In the genomic region with DNA sequence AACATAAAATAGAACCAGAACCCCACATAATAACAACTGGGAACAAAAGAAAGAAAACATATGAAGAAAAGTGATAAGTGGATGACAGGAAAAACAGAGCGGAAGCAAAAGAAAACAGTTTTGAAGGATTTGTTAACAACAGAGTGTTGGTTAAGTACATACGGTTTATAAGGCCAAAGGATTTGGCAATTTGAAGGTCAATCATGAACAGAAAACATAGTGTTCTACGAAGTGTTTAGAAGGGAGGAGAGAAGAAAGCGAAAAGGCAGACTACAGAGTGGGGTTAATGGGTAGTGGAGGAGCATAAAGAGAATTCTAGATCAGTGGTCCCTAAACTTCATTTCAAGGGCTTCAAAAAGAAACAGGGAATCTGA, we compare ENCODE assay signal across 21 cellular contexts. TPM values are rescaled to one million over a fixed set of nuclear protein-coding genes. Genes with fewer than 3 reads are reported as not detected.
DNase-seq lines count a peak whose midpoint lies in the region; ATAC-seq and TF ChIP-seq lines count a peak whose summit lies in the region.
"Had no signal": no experiment of that assay in that cellular context is flagged by ENCODE, and none has a peak within 500 bp of the region (broad histone marks: within the 10 kb centered on the region; RNA-seq: fewer than 3 reads in every experiment).

No MANE protein-coding gene starts in this region.

- no peak overlapping the region for H3K4me3 Mint-ChIP-seq in HFFc6
- H3K4me3 Mint-ChIP-seq in activated T-helper 17 cell treated with anti-CD3 and anti-CD28 coated beads, Interleukin-2, amount 50 U/mL, for 72 hours, result no peak overlapping the region
- peak overlapping the region in 2 of 10 donors; percentile 6 to 30 for H3K4me3 Mint-ChIP-seq in naive thymus-derived CD4-positive, alpha-beta T cell
- no peak overlapping the region for H3K4me3 Mint-ChIP-seq in stimulated activated effector memory CD8-positive, alpha-beta T cell treated with anti-CD3 and anti-CD28 coated beads, Interleukin-12 subunit alpha, Interleukin-12 subunit beta, amount 100 ng/mL, for 72 hours

- ATAC-seq in activated T-helper 17 cell treated with anti-CD3 and anti-CD28 coated beads, Interleukin-2, amount 50 U/mL, for 72 hours (replicated peaks), result no peak
- ATAC-seq in naive thymus-derived CD4-positive, alpha-beta T cell, result no peak
- ATAC-seq in stimulated activated effector memory CD8-positive, alpha-beta T cell treated with anti-CD3 and anti-CD28 coated beads, Interleukin-12 subunit alpha, Interleukin-12 subunit beta, amount 100 ng/mL, for 72 hours, result no peak
- no peak for ATAC-seq in HG03280 (IDR thresholded peaks at IDR 0.05; ENCODE audit: unreplicated experiment)
- ATAC-seq: K562 had no signal

- TF ChIP-seq CTCF in HFFc6 (IDR thresholded peaks at IDR 0.05), result no peak

- peaks cover 0 to 14% (median 0%) of the 10 kb centered on the region in 3 experiments for H3K36me3 ChIP-seq in naive thymus-derived CD4-positive, alpha-beta T cell (ENCODE audit: control insufficient read depth in 2 of 3, insufficient read depth in 3 of 3, low read length in 3 of 3)

- H3K27ac Mint-ChIP-seq in HFFc6, result peak overlapping the region; percentile 48; the same call in 1 of the 2 replicates
- H3K27ac Mint-ChIP-seq in activated T-helper 17 cell treated with anti-CD3 and anti-CD28 coated beads, Interleukin-2, amount 50 U/mL, for 72 hours, result peak overlapping the region; percentile 20
- peak overlapping the region in 5 of 9 donors; percentile 0 to 67 (median 52) for H3K27ac Mint-ChIP-seq in naive thymus-derived CD4-positive, alpha-beta T cell
- H3K27ac Mint-ChIP-seq in stimulated activated effector memory CD8-positive, alpha-beta T cell treated with anti-CD3 and anti-CD28 coated beads, Interleukin-12 subunit alpha, Interleukin-12 subunit beta, amount 100 ng/mL, for 72 hours, result peak overlapping the region; percentile 8

- DNase-seq in HFFc6 (no peak), inferior parietal cortex (ENCODE audit: extremely low spot score) (no peak), cerebellum (ENCODE audit: low spot score) (no peak), NCI-H446 (lab: John Stamatoyannopoulos, UW) (no peak)
- DNase-seq in naive thymus-derived CD4-positive, alpha-beta T cell, result no peak
- no peak for DNase-seq in stimulated activated effector memory CD8-positive, alpha-beta T cell treated with anti-CD3 and anti-CD28 coated beads, Interleukin-12 subunit alpha, Interleukin-12 subunit beta, amount 100 ng/mL, for 72 hours (ENCODE audit: low spot score in 2 of 2)
- DNase-seq: ACHN; AML-193; DND-41; H7; NCI-H1105; NCI-H2081 treated with DMSO at 0.1 percent for 48 hours; NCI-H510A; NCI-H748 treated with DMSO at 0.1 percent for 48 hours; NK-92 treated with Interleukin-12 subunit alpha and Interleukin-12 subunit beta, amount 100 ng/mL, for 24 hours; Peyer's patch had no signal

- intact Hi-C loops in naive thymus-derived CD4-positive, alpha-beta T cell (cut with micrococcal nuclease), result no loop called here

- POLR2A ChIA-PET in naive thymus-derived CD4-positive, alpha-beta T cell (lab: Charles Lee), result no interaction called here

- H3K4me3 ChIP-seq in naive thymus-derived CD4-positive, alpha-beta T cell (ENCODE audit: low read length), result no peak overlapping the region
- H3K4me3 ChIP-seq: K562, Peyer's patch, SJSA1 had no signal

- no peaks in the 10 kb centered on the region for H3K4me1 ChIP-seq in naive thymus-derived CD4-positive, alpha-beta T cell (ENCODE audit: control insufficient read depth in 2 of 2, insufficient read depth in 2 of 2, low read length in 2 of 2)

- CTCF ChIA-PET in naive thymus-derived CD4-positive, alpha-beta T cell (lab: Charles Lee), result interaction anchor here (0.7 kb wide), 1 partner anchor 40 kb away, joined by 4 read pairs; no protein-coding TSS in a partner anchor

- peaks cover 33% of the 10 kb centered on the region for H3K4me1 Mint-ChIP-seq in HFFc6 (ENCODE audit: low read depth)
- H3K4me1 Mint-ChIP-seq in activated T-helper 17 cell treated with anti-CD3 and anti-CD28 coated beads, Interleukin-2, amount 50 U/mL, for 72 hours, result peaks cover 30% of the 10 kb centered on the region
- peaks cover 26 to 57% (median 41%) of the 10 kb centered on the region in 7 donors for H3K4me1 Mint-ChIP-seq in naive thymus-derived CD4-positive, alpha-beta T cell
- peaks cover 27% of the 10 kb centered on the region for H3K4me1 Mint-ChIP-seq in stimulated activated effector memory CD8-positive, alpha-beta T cell treated with anti-CD3 and anti-CD28 coated beads, Interleukin-12 subunit alpha, Interleukin-12 subunit beta, amount 100 ng/mL, for 72 hours

- H3K36me3 Mint-ChIP-seq in HFFc6 (ENCODE audit: low read depth), result peaks cover 24% of the 10 kb centered on the region
- H3K36me3 Mint-ChIP-seq in activated T-helper 17 cell treated with anti-CD3 and anti-CD28 coated beads, Interleukin-2, amount 50 U/mL, for 72 hours (ENCODE audit: low read depth), result peaks cover 49% of the 10 kb centered on the region
- peaks cover 0 to 15% (median 9%) of the 10 kb centered on the region in 5 donors for H3K36me3 Mint-ChIP-seq in naive thymus-derived CD4-positive, alpha-beta T cell
- H3K36me3 Mint-ChIP-seq in stimulated activated effector memory CD8-positive, alpha-beta T cell treated with anti-CD3 and anti-CD28 coated beads, Interleukin-12 subunit alpha, Interleukin-12 subunit beta, amount 100 ng/mL, for 72 hours, result peaks cover 34% of the 10 kb centered on the region

- H3K9me3 Mint-ChIP-seq in HFFc6, result no peaks in the 10 kb centered on the region
- no peaks in the 10 kb centered on the region for H3K9me3 Mint-ChIP-seq in activated T-helper 17 cell treated with anti-CD3 and anti-CD28 coated beads, Interleukin-2, amount 50 U/mL, for 72 hours
- H3K9me3 Mint-ChIP-seq in naive thymus-derived CD4-positive, alpha-beta T cell, result no peaks in the 10 kb centered on the region
- no peaks in the 10 kb centered on the region for H3K9me3 Mint-ChIP-seq in stimulated activated effector memory CD8-positive, alpha-beta T cell treated with anti-CD3 and anti-CD28 coated beads, Interleukin-12 subunit alpha, Interleukin-12 subunit beta, amount 100 ng/mL, for 72 hours

- H3K9me3 ChIP-seq in naive thymus-derived CD4-positive, alpha-beta T cell (ENCODE audit: control insufficient read depth in 2 of 3, low read length in 3 of 3), result no peaks in the 10 kb centered on the region
- H3K9me3 ChIP-seq: Peyer's patch, SJSA1 had no signal

- H3K27me3 ChIP-seq in naive thymus-derived CD4-positive, alpha-beta T cell (ENCODE audit: control insufficient read depth in 2 of 2, insufficient read depth in 2 of 2, low read length in 2 of 2), result no peaks in the 10 kb centered on the region
- H3K27me3 ChIP-seq: Peyer's patch, SJSA1 had no signal

- H3K27me3 Mint-ChIP-seq in HFFc6 (ENCODE audit: insufficient read depth), result no peaks in the 10 kb centered on the region
- no peaks in the 10 kb centered on the region for H3K27me3 Mint-ChIP-seq in activated T-helper 17 cell treated with anti-CD3 and anti-CD28 coated beads, Interleukin-2, amount 50 U/mL, for 72 hours
- no peaks in the 10 kb centered on the region for H3K27me3 Mint-ChIP-seq in naive thymus-derived CD4-positive, alpha-beta T cell

- no peak overlapping the region for H3K27ac ChIP-seq in naive thymus-derived CD4-positive, alpha-beta T cell (ENCODE audit: low read depth, low read length)
- H3K27ac ChIP-seq: C4-2B, Peyer's patch, SJSA1 had no signal

RNA-seq across cellular contexts. Expression of a gene that starts 3.9 kb away (rescaled TPM):
- 10 to 100 TPM in 1 of 6 experiments, 1 to 10 TPM in 5; 6.5 to 10.0 (median 7.5) TPM for total RNA-seq in HFFc6 (2021; fragmentation: NEBNext Ultra II Directional; extraction: Animal tissue kit (Norgen Biotek cat#: 25700))
- total RNA-seq in activated T-helper 17 cell treated with anti-CD3 and anti-CD28 coated beads, Interleukin-2, amount 50 U/mL, for 72 hours, result 1 to 10 TPM; 4.3 to 5.9 TPM
- total RNA-seq in naive thymus-derived CD4-positive, alpha-beta T cell, result 10 to 100 TPM in 4 of 5 experiments, 1 to 10 TPM in 1; 7.9 to 22.0 (median 15.9) TPM
- 10 to 100 TPM; 10.7 to 10.9 TPM for polyA plus RNA-seq in naive thymus-derived CD4-positive, alpha-beta T cell
- total RNA-seq in cerebellum, result 25.5 TPM

RNA-seq across cellular contexts. Expression of a gene that starts 4.6 kb away (rescaled TPM):
- 10 to 100 TPM; 34.5 to 40.6 (median 38.6) TPM for total RNA-seq in HFFc6 (2021; fragmentation: NEBNext Ultra II Directional; extraction: Animal tissue kit (Norgen Biotek cat#: 25700))
- total RNA-seq in activated T-helper 17 cell treated with anti-CD3 and anti-CD28 coated beads, Interleukin-2, amount 50 U/mL, for 72 hours, result 10 to 100 TPM; 18.6 to 31.1 TPM
- total RNA-seq in naive thymus-derived CD4-positive, alpha-beta T cell, result 10 to 100 TPM; 20.4 to 28.7 (median 25.2) TPM
- polyA plus RNA-seq in naive thymus-derived CD4-positive, alpha-beta T cell, result 1 to 10 TPM; 3.5 to 5.8 TPM
- 84.0 TPM for total RNA-seq in cerebellum
